20 cellular contexts compared by ENCODE assay signal in the genomic region with DNA sequence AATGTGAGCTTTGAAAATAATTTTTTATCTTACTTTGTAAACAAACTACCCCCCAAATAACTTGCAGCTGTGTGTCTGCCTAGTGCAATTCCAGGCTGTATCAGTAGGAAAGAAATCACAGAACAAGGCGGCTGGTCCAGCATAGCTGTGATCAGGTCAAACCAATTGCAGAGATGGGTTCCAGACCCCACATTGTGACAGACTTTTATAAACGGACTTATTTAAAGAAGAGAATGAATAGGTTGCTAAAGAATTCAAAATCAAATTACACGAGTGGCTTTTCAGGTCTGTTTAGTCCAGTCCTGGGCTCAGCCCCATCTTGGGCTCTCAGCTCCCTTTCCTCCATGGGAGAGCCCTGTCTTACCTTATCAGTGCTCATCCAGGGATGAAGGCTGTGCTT. TPM values are rescaled to one million over a fixed set of nuclear protein-coding genes. Genes with fewer than 3 reads are reported as not detected.
"Had no signal": no experiment of that assay in that cellular context is flagged by ENCODE, and none has a peak within 500 bp of the region (broad histone marks: within the 10 kb centered on the region; RNA-seq: fewer than 3 reads in every experiment).

No MANE protein-coding gene starts in this region.

- H2AFZ ChIP-seq: parathyroid adenoma had no signal

- ATAC-seq: heart right ventricle; mucosa of descending colon; naive thymus-derived CD8-positive, alpha-beta T cell; sciatic nerve; stimulated activated naive B cell treated with anti-CD40 and anti-IgM and Interleukin-4, amounts not matched to agents 10 μg/mL and 1 μg/mL and 100 μg/mL, for 72 hours had no signal

- H3K9me3 ChIP-seq: heart right ventricle, mucosa of descending colon, prostate gland, spleen, stomach had no signal

- H3K27me3 ChIP-seq: spleen, stomach had no signal

- H3K9ac ChIP-seq: parathyroid adenoma had no signal

- DNase-seq: dorsolateral prefrontal cortex; effector CD8-positive, alpha-beta T cell; heart right ventricle; hypothalamus; kidney glomerular epithelial cell; mucosa of descending colon; naive thymus-derived CD8-positive, alpha-beta T cell; spleen; stimulated activated CD4-positive, alpha-beta T cell treated with anti-CD3 and anti-CD28 coated beads, Interleukin-2, amount 100 ng/mL, for 24 hours; stimulated activated CD4-positive, alpha-beta T cell treated with anti-CD3 and anti-CD28 coated beads, Interleukin-4, amount 100 ng/mL, for 4 hours; stimulated activated naive B cell treated with anti-CD40 and anti-IgM and Interleukin-4, amounts not matched to agents 10 μg/mL and 1 μg/mL and 100 μg/mL, for 72 hours; stomach; trophoblast cell had no signal

- H3K4me1 ChIP-seq: parathyroid adenoma, prostate gland had no signal

- H3K27ac ChIP-seq: coronary artery, dorsolateral prefrontal cortex, heart right ventricle, parathyroid adenoma, prostate gland, stomach had no signal

- H3K36me3 ChIP-seq: heart right ventricle, prostate gland, spleen, stomach had no signal

- H3K4me3 ChIP-seq: coronary artery, dorsolateral prefrontal cortex, heart right ventricle, mucosa of descending colon, prostate gland, spleen, stomach had no signal

RNA-seq across cellular contexts. Expression of gene BMP10, which starts 11.1 kb away (rescaled TPM):
- polyA plus RNA-seq: esophagus; fibroblast of lung; naive thymus-derived CD8-positive, alpha-beta T cell; spleen; stomach; urinary bladder had no signal
